Comparison of ENCODE assay signal across 11 cellular contexts in genomic region chr18:8450013-8450412, GRCh38.
DNase-seq lines count a peak whose midpoint lies in the region; ATAC-seq and TF ChIP-seq lines count a peak whose summit lies in the region.
"Had no signal": no experiment of that assay in that cellular context is flagged by ENCODE, and none has a peak within 500 bp of the region (broad histone marks: within the 10 kb centered on the region; RNA-seq: fewer than 3 reads in every experiment).

No MANE protein-coding gene starts in this region.

- H3K4me3 ChIP-seq in AG04450 (ENCODE audit: low read depth, low read length): no peak overlapping the region
- no peak overlapping the region for H3K4me3 ChIP-seq in GM23248
- no peak overlapping the region for H3K4me3 ChIP-seq in RWPE2 (ENCODE audit: severe bottlenecking)
- no peak overlapping the region for H3K4me3 ChIP-seq in dorsolateral prefrontal cortex

- H3K9ac ChIP-seq in GM23248: no peak overlapping the region

- H3K4me1 ChIP-seq in GM23248 (ENCODE audit: insufficient read depth) (no peaks in the 10 kb centered on the region), RWPE2 (ENCODE audit: insufficient read depth, poor library complexity, severe bottlenecking) (peaks cover 6% of the 10 kb centered on the region)

- TF ChIP-seq CTCF in AG04450 (IDR thresholded peaks at IDR 0.05; ENCODE audit: low read depth, low read length): peak; percentile 56
- TF ChIP-seq CTCF in RWPE2 (IDR thresholded peaks at IDR 0.05; ENCODE audit: poor library complexity, severe bottlenecking): peak; percentile 33
- TF ChIP-seq CTCF in dorsolateral prefrontal cortex (IDR thresholded peaks at IDR 0.05 in 54 of 56, conservative IDR thresholded peaks at IDR 0.05 in 2 of 56; ENCODE audit: low read depth in 1 of 56, partially characterized antibody in 56 of 56): peak in 14 of 56 donors; percentile 13 to 29 (median 18)

- H4K20me1 ChIP-seq in GM23248 (ENCODE audit: insufficient read depth): no peaks in the 10 kb centered on the region

- ATAC-seq in RWPE2 (ENCODE audit: low read depth) (no peak), HG03175 (IDR thresholded peaks at IDR 0.05; ENCODE audit: unreplicated experiment) (no peak)

- 33 to 34% methylated on average over 5 of the region's 5 CpGs for WGBS in GM23248 (ENCODE audit: low coverage in 1 of 2, low lambda C conversion rate in 2 of 2, missing lambda C conversion rate in 2 of 2), 2 experiments

- peaks cover 7% of the 10 kb centered on the region for H3K27me3 ChIP-seq in AG04450 (ENCODE audit: control insufficient read depth, insufficient read depth, low read length)
- H3K27me3 ChIP-seq in GM23248 (replicated peaks; ENCODE audit: insufficient read depth): no peaks in the 10 kb centered on the region; the same call in 1 of the 2 replicates
- no peaks in the 10 kb centered on the region for H3K27me3 ChIP-seq in RWPE2 (ENCODE audit: insufficient read depth, poor library complexity, severe bottlenecking)
- H3K27me3 ChIP-seq in dorsolateral prefrontal cortex: no peaks in the 10 kb centered on the region

- H3F3A ChIP-seq in GM23248 (ENCODE audit: insufficient read depth): no peaks in the 10 kb centered on the region

- intact Hi-C loops in dorsolateral prefrontal cortex (cut with DNase I): no loop called here

- no peak overlapping the region for H2AFZ ChIP-seq in GM23248

- no peaks in the 10 kb centered on the region for H3K9me2 ChIP-seq in GM23248 (ENCODE audit: insufficient read depth)

- CTCF ChIA-PET in AG04450 (lab: Charles Lee): interaction anchor here (0.6 to 0.9 kb wide), 3 partner anchors 96 to 1273 kb away, joined by 3 to 6 read pairs (median 3); no protein-coding TSS in a partner anchor

- no peak overlapping the region for H3K4me2 ChIP-seq in GM23248 (ENCODE audit: unreplicated experiment)

- H3K36me3 ChIP-seq in GM23248 (ENCODE audit: low read depth) (no peaks in the 10 kb centered on the region), RWPE2 (ENCODE audit: low read depth) (no peaks in the 10 kb centered on the region)

- no peak overlapping the region for H3K27ac ChIP-seq in AG04450 (ENCODE audit: low read depth, low read length)
- no peak overlapping the region for H3K27ac ChIP-seq in GM23248
- H3K27ac ChIP-seq in RWPE2 (ENCODE audit: poor library complexity, severe bottlenecking): no peak overlapping the region
- no peak overlapping the region for H3K27ac ChIP-seq in dorsolateral prefrontal cortex

- no peak for DNase-seq in AG04450 (ENCODE audit: low read depth, low spot score)
- peak; percentile 35 for DNase-seq in GM23248
- DNase-seq in RWPE2 (ENCODE audit: low spot score): no peak
- peak; percentile 58 for DNase-seq in iPS DF 4.7 (ENCODE audit: extremely low read depth, low spot score)
- DNase-seq in activated CD4-positive, alpha-beta T cell treated with anti-CD3 and anti-CD28 coated beads, Interleukin-2, amount 50 U/mL, for 48 hours: no peak
- no peak for DNase-seq in NCI-H510A (lab: John Stamatoyannopoulos, UW)
- no peak for DNase-seq in dorsolateral prefrontal cortex
- DNase-seq: activated B cell treated with CpG ODN at 0.5 μM for 24 hours, GDM1, NCI-H2081 had no signal

- POLR2A ChIA-PET in AG04450 (lab: Yijun Ruan, JAX): no interaction called here

- no peaks in the 10 kb centered on the region for H3K79me2 ChIP-seq in GM23248 (ENCODE audit: insufficient read depth)

- in situ Hi-C loops in GM23248 (cut with MboI): no loop called here

- no peaks in the 10 kb centered on the region for H3K9me3 ChIP-seq in AG04450 (ENCODE audit: control insufficient read depth, insufficient read depth, low read length)
- H3K9me3 ChIP-seq in GM23248 (ENCODE audit: low read depth): no peaks in the 10 kb centered on the region
- H3K9me3 ChIP-seq in RWPE2 (ENCODE audit: severe bottlenecking): no peaks in the 10 kb centered on the region

Comparison
In these comparisons a context has a peak if more than half of its experiments do, and no peak if none do; other contexts are left out.
1. DNase-seq: peak in GM23248 (single experiment) and iPS DF 4.7 (single experiment); none in AG04450 (single experiment), RWPE2 (single experiment), activated CD4-positive, alpha-beta T cell treated with anti-CD3 and anti-CD28 coated beads, Interleukin-2, amount 50 U/mL, for 48 hours (0 of 2), NCI-H510A (single experiment) and dorsolateral prefrontal cortex (0 of 10).